28 cellular contexts compared by ENCODE assay signal in genomic region chr15:83515171-83515570, GRCh38.
"Had no signal": no experiment of that assay in that cellular context is flagged by ENCODE, and none has a peak within 500 bp of the region (broad histone marks: within the 10 kb centered on the region; RNA-seq: fewer than 3 reads in every experiment).

No MANE protein-coding gene starts in this region.

- H3K9me3 Mint-ChIP-seq: activated T-cell treated with anti-CD3 and anti-CD28 coated beads, Interleukin-2, amount 50 U/mL, for 24 hours; T-helper 1 cell treated with Interleukin-12 subunit alpha and Interleukin-12 subunit beta and Interleukin-4 antibody, amounts not matched to agents 30 μg/mL and 1 μg/mL, for 36 hours had no signal

- H3K4me1 ChIP-seq: Peyer's patch, SJSA1 had no signal

- H3K27me3 ChIP-seq: brain microvascular endothelial cell, Peyer's patch, SJSA1 had no signal

- H3K27ac Mint-ChIP-seq: activated CD8-positive, alpha-beta memory T cell treated with anti-CD3 and anti-CD28 coated beads, Interleukin-2, amount 10 ng/mL, durations not matched to agents 7 days and 5 days; activated naive CD8-positive, alpha-beta T cell; activated T-cell treated with anti-CD3 and anti-CD28 coated beads, Interleukin-2, amount 50 U/mL, for 24 hours; T-helper 1 cell treated with Interleukin-12 subunit alpha and Interleukin-12 subunit beta and Interleukin-4 antibody, amounts not matched to agents 30 μg/mL and 1 μg/mL, for 36 hours; WTC11 had no signal

- H3K4me1 Mint-ChIP-seq: activated CD8-positive, alpha-beta memory T cell treated with anti-CD3 and anti-CD28 coated beads, Interleukin-2, amount 10 ng/mL, durations not matched to agents 7 days and 5 days had no signal

- H3K4me3 Mint-ChIP-seq: activated CD8-positive, alpha-beta memory T cell treated with anti-CD3 and anti-CD28 coated beads, Interleukin-2, amount 10 ng/mL, durations not matched to agents 7 days and 5 days; activated naive CD8-positive, alpha-beta T cell; activated T-cell treated with anti-CD3 and anti-CD28 coated beads, Interleukin-2, amount 50 U/mL, for 24 hours; T-helper 1 cell treated with Interleukin-12 subunit alpha and Interleukin-12 subunit beta and Interleukin-4 antibody, amounts not matched to agents 30 μg/mL and 1 μg/mL, for 36 hours; WTC11 had no signal

- H3K4me3 ChIP-seq: MG63, Peyer's patch, SJSA1 had no signal

- FAIRE-seq: astrocyte had no signal

- H3K27ac ChIP-seq: brain microvascular endothelial cell, Peyer's patch, SJSA1 had no signal

- H3K36me3 Mint-ChIP-seq: activated CD8-positive, alpha-beta memory T cell treated with anti-CD3 and anti-CD28 coated beads, Interleukin-2, amount 10 ng/mL, durations not matched to agents 7 days and 5 days; activated naive CD8-positive, alpha-beta T cell; WTC11 had no signal

- H3K9me3 ChIP-seq: Peyer's patch had no signal

- H3K36me3 ChIP-seq: brain microvascular endothelial cell, MG63, Peyer's patch, SJSA1 had no signal

- H3K27me3 Mint-ChIP-seq: activated CD8-positive, alpha-beta memory T cell treated with anti-CD3 and anti-CD28 coated beads, Interleukin-2, amount 10 ng/mL, durations not matched to agents 7 days and 5 days had no signal

- DNase-seq: activated CD4-positive, alpha-beta T cell treated with anti-CD3 and anti-CD28 coated beads for 48 hours; activated CD4-positive, alpha-beta T cell treated with anti-CD3 and anti-CD28 coated beads, Interleukin-2, amount 50 U/mL, for 4 hours; activated CD4-positive, CD25-positive, alpha-beta regulatory T cell treated with anti-CD3 and anti-CD28 coated beads, Interleukin-2, amount 50 U/mL, for 72 hours; activated CD8-positive, alpha-beta memory T cell treated with anti-CD3 and anti-CD28 coated beads, Interleukin-2, amount 10 ng/mL, durations not matched to agents 7 days and 5 days; activated effector memory CD4-positive, alpha-beta T cell treated with anti-CD3 and anti-CD28 coated beads, Interleukin-2, amount 50 U/mL, for 16 hours; activated naive CD4-positive, alpha-beta T cell treated with Interleukin-2 at 50 U/mL for 16 hours; activated T-cell treated with anti-CD3 and anti-CD28 coated beads, Interleukin-2, amount 50 U/mL, for 24 hours; amygdala; brain microvascular endothelial cell; MG63; MV-4-11; NCI-H1092 treated with DMSO at 0.1 percent for 48 hours; NCI-H1417 treated with DMSO at 0.1 percent for 48 hours; NCI-H1694; NCI-H2029; NCI-H2107; NCI-H2171 treated with DMSO at 0.1 percent for 48 hours; NCI-H226; NCI-H69; NK-92 treated with Interleukin-12 subunit alpha and Interleukin-12 subunit beta, amount 100 ng/mL, for 24 hours; Peyer's patch; SHP77; SW 1271 had no signal
